In genomic region chr1:203267912-203268311, GRCh38 we compare ENCODE assay signal across 8 cellular contexts. TPM values are rescaled to one million over a fixed set of nuclear protein-coding genes. Genes with fewer than 3 reads are reported as not detected.
DNase-seq lines count a peak whose midpoint lies in the region; ATAC-seq, FAIRE-seq and TF ChIP-seq lines count a peak whose summit lies in the region.

No MANE protein-coding gene starts in this region.

- H3K27me3 ChIP-seq in HUES48 (ENCODE audit: control insufficient read depth, insufficient read depth, low read length) (peaks cover 14% of the 10 kb centered on the region), mucosa of rectum (ENCODE audit: control insufficient read depth in 2 of 2, insufficient read depth in 2 of 2, low read length in 2 of 2) (peaks cover 0 to 4% of the 10 kb centered on the region in 2 donors)

- ATAC-seq in A549 (no peak; a peak in 1 of 6 replicates), HG03196 (IDR thresholded peaks at IDR 0.05; ENCODE audit: unreplicated experiment) (no peak)

- no peak for TF ChIP-seq RAD21 in A549 (conservative IDR thresholded peaks at IDR 0.05 in 1 of 2, IDR thresholded peaks at IDR 0.05 in 1 of 2)

- FAIRE-seq in A549 (lab: Jason Lieb, UNC): no peak

- no peak for TF ChIP-seq POLR2A in A549 (IDR thresholded peaks at IDR 0.05; ENCODE audit: low read length)

- CTCF ChIA-PET in A549 (lab: Yijun Ruan, JAX): interaction anchor here (0.6 to 21.3 kb wide), 92 partner anchors 8 to 961 kb away, joined by 3 to 510 read pairs (median 6); partner anchors contain the start of genes ADORA1, ATP2B4, BTG2 and FMOD

- H3K4me2 ChIP-seq in A549: peak overlapping the region; percentile 68

- TF ChIP-seq EP300 in A549 (IDR thresholded peaks at IDR 0.05): no peak

- POLR2A ChIA-PET in A549 (lab: Yijun Ruan, JAX): interaction anchor here (0.5 to 2.1 kb wide), 4 partner anchors 39 to 576 kb away, joined by 3 to 8 read pairs (median 5); no protein-coding TSS in a partner anchor

- 78% methylated on average over 15 of the region's 15 CpGs for WGBS in A549 (ENCODE audit: missing lambda C conversion rate)

- H3K9ac ChIP-seq in HUES48 (ENCODE audit: low read depth, low read length) (no peak overlapping the region), mucosa of rectum (ENCODE audit: low read depth in 1 of 2, low read length in 2 of 2) (peak overlapping the region; percentile 65 to 86)

- H3K9me3 ChIP-seq in A549 (no peaks in the 10 kb centered on the region), HUES48 (ENCODE audit: control insufficient read depth, insufficient read depth, low read length) (no peaks in the 10 kb centered on the region), mucosa of rectum (ENCODE audit: control insufficient read depth in 2 of 2, low read length in 2 of 2) (no peaks in the 10 kb centered on the region)

- H3K27ac ChIP-seq in A549: peak overlapping the region; percentile 85 to 91
- no peak overlapping the region for H3K27ac ChIP-seq in HUES48 (ENCODE audit: low read depth, low read length)
- peak overlapping the region; percentile 86 for H3K27ac ChIP-seq in caudate nucleus (ENCODE audit: low read depth, low read length)
- H3K27ac ChIP-seq in mucosa of rectum (ENCODE audit: low read depth in 2 of 2, low read length in 2 of 2): peak overlapping the region in 1 of 2 donors; percentile 75

- DNase-seq in A549 (ENCODE audit: low read depth in 1 of 2, low spot score in 1 of 2) (no peak), caudate nucleus (lab: John Stamatoyannopoulos, UW) (no peak), SHP77 (lab: John Stamatoyannopoulos, UW) (no peak), NCI-H2029 treated with DMSO at 0.1 percent for 48 hours (lab: John Stamatoyannopoulos, UW) (no peak), cerebellum (ENCODE audit: low spot score) (no peak)

- H3K36me3 ChIP-seq in HUES48 (ENCODE audit: control insufficient read depth, insufficient read depth, low read length) (no peaks in the 10 kb centered on the region), mucosa of rectum (ENCODE audit: control insufficient read depth in 2 of 2, insufficient read depth in 2 of 2, low read length in 2 of 2) (no peaks in the 10 kb centered on the region)

- peak overlapping the region; percentile 53 for H3K4me3 ChIP-seq in A549
- H3K4me3 ChIP-seq in HUES48 (ENCODE audit: low read depth, low read length): peak overlapping the region; percentile 65
- peak overlapping the region; percentile 70 to 90 for H3K4me3 ChIP-seq in mucosa of rectum (ENCODE audit: low read length in 2 of 2)

- H3K4me1 ChIP-seq in A549: peaks cover 7% of the 10 kb centered on the region; the same call in 1 of the 3 replicates
- 0 out of 2 replicates have a peak, but pooled peaks cover 6% of the 10 kb centered on the region for H3K4me1 ChIP-seq in HUES48 (ENCODE audit: control insufficient read depth, insufficient read depth, low read length)
- H3K4me1 ChIP-seq in mucosa of rectum (ENCODE audit: control insufficient read depth in 2 of 2, insufficient read depth in 2 of 2, low read length in 2 of 2): peaks cover 9 to 18% of the 10 kb centered on the region in 2 donors

- TF ChIP-seq CTCF in A549 (IDR thresholded peaks at IDR 0.05): no peak

TF ChIP-seq in A549, 52 proteins besides CTCF, POLR2A, EP300 and RAD21:
- TF ChIP-seq HDAC2 (IDR thresholded peaks at IDR 0.05) (no peak), CBX8 (IDR thresholded peaks at IDR 0.05) (no peak), SREBF2 (IDR thresholded peaks at IDR 0.05) (no peak), JUNB (IDR thresholded peaks at IDR 0.05) (no peak), RCOR1 (IDR thresholded peaks at IDR 0.05; ENCODE audit: low read depth, low read length) (no peak), ZFP36 (IDR thresholded peaks at IDR 0.05; ENCODE audit: borderline replicate concordance, partially characterized antibody) (no peak), RARB (CRISPR knock-in tag; IDR thresholded peaks at IDR 0.05) (no peak), KDM5A (IDR thresholded peaks at IDR 0.05) (no peak)

RNA-seq across cellular contexts. Expression of gene BTG2, which starts 37.4 kb away (rescaled TPM):
- 16.0 and 16.4 TPM in 2 replicates for polyA plus RNA-seq in A549 (2011; rRNA removed)
- 3.9 and 5.7 TPM in 2 replicates for polyA plus RNA-seq in A549 (2012; cell fraction: cytosol; rRNA removed)
- 5.7 and 5.8 TPM in 2 replicates for polyA plus RNA-seq in A549 (2012; cell fraction: nucleus; rRNA removed)
- polyA plus RNA-seq in A549 (2017; fragmentation: RNase III; extraction: RNeasy Plus Mini Kit Qiagen cat#74134 plus additional on column Dnase treatment): 7.2 to 9.2 TPM (median 8.0 TPM) in 3 replicates
- 14.9 and 16.4 TPM in 2 replicates for polyA minus RNA-seq in A549 (2011; rRNA and poly(A)+ RNA removed)
- 17.4 TPM for total RNA-seq in cerebellum

RNA-seq across cellular contexts. Expression of gene CHIT1, which starts 38.4 kb away (rescaled TPM):
- polyA plus RNA-seq in A549 (2011; rRNA removed) (not detected in 2 replicates), A549 (2017; fragmentation: RNase III; extraction: RNeasy Plus Mini Kit Qiagen cat#74134 plus additional on column Dnase treatment) (not detected in 3 replicates)
- under 0.01 TPM in 1 of 2 replicates, not detected in the other for polyA plus RNA-seq in A549 (2012; cell fraction: cytosol; rRNA removed)
- polyA plus RNA-seq in A549 (2012; cell fraction: nucleus; rRNA removed): not detected in 2 replicates
- not detected in 2 replicates for polyA minus RNA-seq in A549 (2011; rRNA and poly(A)+ RNA removed)
- total RNA-seq in cerebellum: 1.5 TPM
